1 cellular context compared by ENCODE assay signal in genomic region chr5:95773325-95774059, GRCh38.
A peak's percentile ranks its signal among the peaks of the same experiment; 100 is the strongest.
TF ChIP-seq lines count a peak whose summit lies in the region.

No MANE protein-coding gene starts in this region.

TF ChIP-seq in K562, 482 proteins besides CTCF, POLR2A, EP300 and RAD21 (continued from another document and continues in another):
- TF ChIP-seq ZNF592 (IDR thresholded peaks at IDR 0.05) (peak; percentile 57; the same call in 1 of the 2 replicates), SMARCE1 (IDR thresholded peaks at IDR 0.05) (peak; percentile 70; the same call in 1 of the 2 replicates), ZNF445 (CRISPR knock-in tag; IDR thresholded peaks at IDR 0.05; ENCODE audit: low read depth) (no peak), USF2 (CRISPR knock-in tag; IDR thresholded peaks at IDR 0.05) (no peak), ZNF589 (CRISPR knock-in tag; IDR thresholded peaks at IDR 0.05; ENCODE audit: low read depth) (peak; percentile 56; the same call in 1 of the 2 replicates), BRCA1 (IDR thresholded peaks at IDR 0.05) (no peak), BRCA1 (CRISPR knock-in tag; IDR thresholded peaks at IDR 0.05) (no peak), ZNF766 (CRISPR knock-in tag; conservative IDR thresholded peaks at IDR 0.05) (no peak), RUNX1 (IDR thresholded peaks at IDR 0.05; ENCODE audit: low read depth) (no peak), CREB5 (CRISPR knock-in tag; IDR thresholded peaks at IDR 0.05) (no peak), DPF2 (IDR thresholded peaks at IDR 0.05) (peak; percentile 71), CTBP1 (IDR thresholded peaks at IDR 0.05; ENCODE audit: borderline replicate concordance) (peak; percentile 61), TCF7L2 (IDR thresholded peaks at IDR 0.05; ENCODE audit: low read depth, low read length) (no peak), MEIS2 (IDR thresholded peaks at IDR 0.05; ENCODE audit: partially characterized antibody) (peak; percentile 27), GABPB2 (CRISPR knock-in tag; conservative IDR thresholded peaks at IDR 0.05) (no peak), SMARCA4 (IDR thresholded peaks at IDR 0.05) (peak; percentile 65), SRSF3 (IDR thresholded peaks at IDR 0.05; ENCODE audit: insufficient read depth, low read length) (no peak), SREBF1 (IDR thresholded peaks at IDR 0.05; ENCODE audit: borderline replicate concordance, low read depth, low read length) (no peak), MAFG (tag; conservative IDR thresholded peaks at IDR 0.05) (peak; percentile 99), FOSL1 (tag; conservative IDR thresholded peaks at IDR 0.05) (peak; percentile 42), ZNF316 (IDR thresholded peaks at IDR 0.05) (peak; percentile 99), RREB1 (CRISPR knock-in tag; IDR thresholded peaks at IDR 0.05) (0 out of 2 replicates have a peak, but pooled peaks have one; percentile 20), NFE2 (IDR thresholded peaks at IDR 0.05; ENCODE audit: low read depth) (peak; percentile 99), USF1 (CRISPR knock-in tag; IDR thresholded peaks at IDR 0.05) (0 out of 2 replicates have a peak, but pooled peaks have one; percentile 23), MAZ (CRISPR knock-in tag; conservative IDR thresholded peaks at IDR 0.05 in 1 of 2, IDR thresholded peaks at IDR 0.05 in 1 of 2) (no peak), ARID1B (IDR thresholded peaks at IDR 0.05) (peak; percentile 61), NCOA4 (IDR thresholded peaks at IDR 0.05; ENCODE audit: partially characterized antibody) (no peak), HMG20A (CRISPR knock-in tag; conservative IDR thresholded peaks at IDR 0.05) (no peak)
- TF ChIP-seq, protein P1, sequence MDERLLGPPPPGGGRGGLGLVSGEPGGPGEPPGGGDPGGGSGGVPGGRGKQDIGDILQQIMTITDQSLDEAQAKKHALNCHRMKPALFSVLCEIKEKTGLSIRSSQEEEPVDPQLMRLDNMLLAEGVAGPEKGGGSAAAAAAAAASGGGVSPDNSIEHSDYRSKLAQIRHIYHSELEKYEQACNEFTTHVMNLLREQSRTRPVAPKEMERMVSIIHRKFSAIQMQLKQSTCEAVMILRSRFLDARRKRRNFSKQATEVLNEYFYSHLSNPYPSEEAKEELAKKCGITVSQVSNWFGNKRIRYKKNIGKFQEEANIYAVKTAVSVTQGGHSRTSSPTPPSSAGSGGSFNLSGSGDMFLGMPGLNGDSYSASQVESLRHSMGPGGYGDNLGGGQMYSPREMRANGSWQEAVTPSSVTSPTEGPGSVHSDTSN (CRISPR knock-in tag; IDR thresholded peaks at IDR 0.05; ENCODE audit: low read depth), result no peak
- TF ChIP-seq, protein P1 (tag; conservative IDR thresholded peaks at IDR 0.05; ENCODE audit: low read depth), result 0 out of 2 replicates have a peak, but pooled peaks have one; percentile 11
- TF ChIP-seq, protein P2, sequence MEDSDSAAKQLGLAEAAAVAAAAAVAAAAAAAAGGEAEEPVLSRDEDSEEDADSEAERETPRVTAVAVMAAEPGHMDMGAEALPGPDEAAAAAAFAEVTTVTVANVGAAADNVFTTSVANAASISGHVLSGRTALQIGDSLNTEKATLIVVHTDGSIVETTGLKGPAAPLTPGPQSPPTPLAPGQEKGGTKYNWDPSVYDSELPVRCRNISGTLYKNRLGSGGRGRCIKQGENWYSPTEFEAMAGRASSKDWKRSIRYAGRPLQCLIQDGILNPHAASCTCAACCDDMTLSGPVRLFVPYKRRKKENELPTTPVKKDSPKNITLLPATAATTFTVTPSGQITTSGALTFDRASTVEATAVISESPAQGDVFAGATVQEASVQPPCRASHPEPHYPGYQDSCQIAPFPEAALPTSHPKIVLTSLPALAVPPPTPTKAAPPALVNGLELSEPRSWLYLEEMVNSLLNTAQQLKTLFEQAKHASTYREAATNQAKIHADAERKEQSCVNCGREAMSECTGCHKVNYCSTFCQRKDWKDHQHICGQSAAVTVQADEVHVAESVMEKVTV (CRISPR knock-in tag; IDR thresholded peaks at IDR 0.05), result no peak
- TF ChIP-seq, protein P3, sequence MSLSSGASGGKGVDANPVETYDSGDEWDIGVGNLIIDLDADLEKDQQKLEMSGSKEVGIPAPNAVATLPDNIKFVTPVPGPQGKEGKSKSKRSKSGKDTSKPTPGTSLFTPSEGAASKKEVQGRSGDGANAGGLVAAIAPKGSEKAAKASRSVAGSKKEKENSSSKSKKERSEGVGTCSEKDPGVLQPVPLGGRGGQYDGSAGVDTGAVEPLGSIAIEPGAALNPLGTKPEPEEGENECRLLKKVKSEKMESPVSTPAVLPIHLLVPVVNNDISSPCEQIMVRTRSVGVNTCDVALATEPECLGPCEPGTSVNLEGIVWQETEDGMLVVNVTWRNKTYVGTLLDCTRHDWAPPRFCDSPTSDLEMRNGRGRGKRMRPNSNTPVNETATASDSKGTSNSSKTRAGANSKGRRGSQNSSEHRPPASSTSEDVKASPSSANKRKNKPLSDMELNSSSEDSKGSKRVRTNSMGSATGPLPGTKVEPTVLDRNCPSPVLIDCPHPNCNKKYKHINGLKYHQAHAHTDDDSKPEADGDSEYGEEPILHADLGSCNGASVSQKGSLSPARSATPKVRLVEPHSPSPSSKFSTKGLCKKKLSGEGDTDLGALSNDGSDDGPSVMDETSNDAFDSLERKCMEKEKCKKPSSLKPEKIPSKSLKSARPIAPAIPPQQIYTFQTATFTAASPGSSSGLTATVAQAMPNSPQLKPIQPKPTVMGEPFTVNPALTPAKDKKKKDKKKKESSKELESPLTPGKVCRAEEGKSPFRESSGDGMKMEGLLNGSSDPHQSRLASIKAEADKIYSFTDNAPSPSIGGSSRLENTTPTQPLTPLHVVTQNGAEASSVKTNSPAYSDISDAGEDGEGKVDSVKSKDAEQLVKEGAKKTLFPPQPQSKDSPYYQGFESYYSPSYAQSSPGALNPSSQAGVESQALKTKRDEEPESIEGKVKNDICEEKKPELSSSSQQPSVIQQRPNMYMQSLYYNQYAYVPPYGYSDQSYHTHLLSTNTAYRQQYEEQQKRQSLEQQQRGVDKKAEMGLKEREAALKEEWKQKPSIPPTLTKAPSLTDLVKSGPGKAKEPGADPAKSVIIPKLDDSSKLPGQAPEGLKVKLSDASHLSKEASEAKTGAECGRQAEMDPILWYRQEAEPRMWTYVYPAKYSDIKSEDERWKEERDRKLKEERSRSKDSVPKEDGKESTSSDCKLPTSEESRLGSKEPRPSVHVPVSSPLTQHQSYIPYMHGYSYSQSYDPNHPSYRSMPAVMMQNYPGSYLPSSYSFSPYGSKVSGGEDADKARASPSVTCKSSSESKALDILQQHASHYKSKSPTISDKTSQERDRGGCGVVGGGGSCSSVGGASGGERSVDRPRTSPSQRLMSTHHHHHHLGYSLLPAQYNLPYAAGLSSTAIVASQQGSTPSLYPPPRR (CRISPR knock-in tag; IDR thresholded peaks at IDR 0.05; ENCODE audit: borderline replicate concordance), result no peak
- TF ChIP-seq, protein P4, sequence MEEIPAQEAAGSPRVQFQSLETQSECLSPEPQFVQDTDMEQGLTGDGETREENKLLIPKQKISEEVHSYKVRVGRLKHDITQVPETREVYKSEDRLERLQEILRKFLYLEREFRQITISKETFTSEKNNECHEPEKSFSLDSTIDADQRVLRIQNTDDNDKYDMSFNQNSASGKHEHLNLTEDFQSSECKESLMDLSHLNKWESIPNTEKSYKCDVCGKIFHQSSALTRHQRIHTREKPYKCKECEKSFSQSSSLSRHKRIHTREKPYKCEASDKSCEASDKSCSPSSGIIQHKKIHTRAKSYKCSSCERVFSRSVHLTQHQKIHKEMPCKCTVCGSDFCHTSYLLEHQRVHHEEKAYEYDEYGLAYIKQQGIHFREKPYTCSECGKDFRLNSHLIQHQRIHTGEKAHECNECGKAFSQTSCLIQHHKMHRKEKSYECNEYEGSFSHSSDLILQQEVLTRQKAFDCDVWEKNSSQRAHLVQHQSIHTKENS (CRISPR knock-in tag; IDR thresholded peaks at IDR 0.05), result no peak
